In genomic region chr1:1907098-1907736, GRCh38 we compare ENCODE assay signal across 2 cellular contexts.
TF ChIP-seq lines count a peak whose summit lies in the region.

No MANE protein-coding gene starts in this region.

TF ChIP-seq in IMR-90, 13 proteins besides CTCF, POLR2A, EP300 and RAD21:
- no peak for TF ChIP-seq CHD1 (IDR thresholded peaks at IDR 0.05; ENCODE audit: low read depth, low read length)
- no peak for TF ChIP-seq RCOR1 (IDR thresholded peaks at IDR 0.05; ENCODE audit: insufficient replicate concordance, low read length)
- TF ChIP-seq MAFK (IDR thresholded peaks at IDR 0.05; ENCODE audit: low read depth, low read length) = no peak
- TF ChIP-seq NFE2L2 (IDR thresholded peaks at IDR 0.05; ENCODE audit: low read depth, low read length) = no peak
- TF ChIP-seq USF2 (IDR thresholded peaks at IDR 0.05; ENCODE audit: low read depth, low read length) = no peak
- TF ChIP-seq SMC3 (IDR thresholded peaks at IDR 0.05; ENCODE audit: low read depth, low read length) = no peak
- no peak for TF ChIP-seq ELK1 (IDR thresholded peaks at IDR 0.05; ENCODE audit: borderline replicate concordance, low read depth, low read length)
- no peak for TF ChIP-seq RFX5 (IDR thresholded peaks at IDR 0.05; ENCODE audit: low read depth, low read length)
- TF ChIP-seq MAZ (IDR thresholded peaks at IDR 0.05; ENCODE audit: borderline replicate concordance, low read depth, low read length) = no peak
- no peak for TF ChIP-seq MXI1 (IDR thresholded peaks at IDR 0.05; ENCODE audit: borderline replicate concordance, low read depth, low read length)

TF ChIP-seq in GM12878, 131 proteins besides CTCF, POLR2A, EP300 and RAD21 (continues in another document):
- no peak for TF ChIP-seq GABPA (IDR thresholded peaks at IDR 0.05; ENCODE audit: low read depth)
- no peak for TF ChIP-seq MYB (IDR thresholded peaks at IDR 0.05; ENCODE audit: borderline replicate concordance, low read depth, low read length)
- no peak for TF ChIP-seq PKNOX1 (IDR thresholded peaks at IDR 0.05)
- no peak for TF ChIP-seq FOS (IDR thresholded peaks at IDR 0.05; ENCODE audit: borderline replicate concordance, extremely low read depth, insufficient read length)
- TF ChIP-seq NR2F1 (conservative IDR thresholded peaks at IDR 0.05) = 0 out of 2 replicates have a peak, but pooled peaks have one; percentile 10
- no peak for TF ChIP-seq MTA2 (IDR thresholded peaks at IDR 0.05; ENCODE audit: low read depth)
- peak; percentile 91 for TF ChIP-seq MEF2B (IDR thresholded peaks at IDR 0.05; ENCODE audit: partially characterized antibody, poor library complexity, severe bottlenecking)
- TF ChIP-seq RAD51 (IDR thresholded peaks at IDR 0.05) = peak; percentile 69
- TF ChIP-seq SMAD1 (IDR thresholded peaks at IDR 0.05; ENCODE audit: low read depth, partially characterized antibody) = no peak
- TF ChIP-seq PBX3 (IDR thresholded peaks at IDR 0.05; ENCODE audit: insufficient replicate concordance, low read depth, low read length) = no peak
- TF ChIP-seq E2F8 (IDR thresholded peaks at IDR 0.05; ENCODE audit: low read depth, partially characterized antibody) = no peak
- no peak for TF ChIP-seq IRF5 (IDR thresholded peaks at IDR 0.05; ENCODE audit: borderline replicate concordance)
- TF ChIP-seq SP1 (IDR thresholded peaks at IDR 0.05; ENCODE audit: low read depth, low read length) = peak; percentile 39
- TF ChIP-seq SIX5 (IDR thresholded peaks at IDR 0.05; ENCODE audit: low read depth, low read length, severe bottlenecking) = no peak
- no peak for TF ChIP-seq RBBP5 (conservative IDR thresholded peaks at IDR 0.05)
- TF ChIP-seq SKIL (IDR thresholded peaks at IDR 0.05; ENCODE audit: low read depth, poor library complexity, severe bottlenecking) = no peak
- no peak for TF ChIP-seq ZNF207 (IDR thresholded peaks at IDR 0.05; ENCODE audit: borderline replicate concordance)
- no peak for TF ChIP-seq SUZ12 (IDR thresholded peaks at IDR 0.05; ENCODE audit: unreplicated experiment)
- no peak for TF ChIP-seq PAX8 (IDR thresholded peaks at IDR 0.05)
- no peak for TF ChIP-seq CBX5 (IDR thresholded peaks at IDR 0.05; ENCODE audit: low read depth)
- TF ChIP-seq ZBTB40 (IDR thresholded peaks at IDR 0.05; ENCODE audit: borderline replicate concordance) = no peak
- TF ChIP-seq ZNF687 (IDR thresholded peaks at IDR 0.05) = peak; percentile 68
- peak; percentile 53; the same call in 1 of the 2 replicates for TF ChIP-seq DPF2 (IDR thresholded peaks at IDR 0.05)
- TF ChIP-seq SREBF2 (IDR thresholded peaks at IDR 0.05; ENCODE audit: low read length) = no peak
- no peak for TF ChIP-seq CEBPZ (IDR thresholded peaks at IDR 0.05; ENCODE audit: low read depth, low read length)
- no peak for TF ChIP-seq SUPT20H (IDR thresholded peaks at IDR 0.05; ENCODE audit: borderline replicate concordance, control insufficient read depth, low read depth, low read length)
- 0 out of 2 replicates have a peak, but pooled peaks have one; percentile 14 for TF ChIP-seq CREB1 (IDR thresholded peaks at IDR 0.05; ENCODE audit: low read depth)
- TF ChIP-seq BCL3 (IDR thresholded peaks at IDR 0.05; ENCODE audit: borderline replicate concordance, insufficient read depth, low read depth, low read length, poor library complexity, severe bottlenecking) = no peak
